Comparison of ENCODE assay signal across 15 cellular contexts in the genomic region with DNA sequence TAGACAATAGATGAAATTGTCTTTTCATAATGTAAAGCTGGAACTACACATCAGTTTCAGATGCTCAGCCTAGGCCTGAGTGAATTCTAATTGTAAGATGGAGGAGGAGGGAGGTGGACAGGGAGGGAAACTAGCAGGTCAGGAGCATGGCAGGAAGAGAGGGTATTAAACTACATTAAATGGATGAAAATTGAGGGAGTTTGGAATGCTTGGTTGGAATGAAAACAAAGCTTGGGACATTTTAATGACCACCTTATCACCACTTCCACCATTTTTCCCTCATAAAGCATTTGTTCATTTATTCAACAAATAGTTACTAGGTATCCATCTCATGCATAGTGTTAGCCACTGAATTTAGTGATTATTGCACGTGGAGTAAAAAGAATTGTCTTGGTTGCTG.
"Had no signal": no experiment of that assay in that cellular context is flagged by ENCODE, and none has a peak within 500 bp of the region (broad histone marks: within the 10 kb centered on the region; RNA-seq: fewer than 3 reads in every experiment).

No MANE protein-coding gene starts in this region.

- H3K27ac ChIP-seq: ascending aorta, left ventricle myocardium inferior had no signal

- H3K9me3 Mint-ChIP-seq: activated naive CD4-positive, alpha-beta T cell treated with anti-CD3 and anti-CD28 coated beads, Interleukin-2, amount 10 ng/mL, durations not matched to agents 7 days and 5 days; activated T-helper 2 cell treated with anti-CD3 and anti-CD28 coated beads, Interferon-gamma antibody, Interleukin-2, Interleukin-4, amounts not matched to agents 10 μg/mL and 5 μg/mL and 100 μg/mL, durations not matched to agents 14 hours and 24 hours and 36 hours; naive thymus-derived CD4-positive, alpha-beta T cell had no signal

- H3K36me3 ChIP-seq: ascending aorta, left ventricle myocardium inferior, transverse colon had no signal

- H3K4me1 ChIP-seq: ascending aorta, left ventricle myocardium inferior, transverse colon had no signal

- H3K4me3 ChIP-seq: ascending aorta, left ventricle myocardium inferior, mucosa of descending colon, transverse colon had no signal

- H3K9me3 ChIP-seq: ascending aorta, left ventricle myocardium inferior, mucosa of descending colon, transverse colon had no signal

- DNase-seq: activated CD4-positive, alpha-beta T cell treated with anti-CD3 and anti-CD28 coated beads, Interleukin-2, amount 50 U/mL, for 4 hours; activated CD4-positive, CD25-positive, alpha-beta regulatory T cell treated with anti-CD3 and anti-CD28 coated beads, Interleukin-2, amount 50 U/mL, for 72 hours; activated naive CD4-positive, alpha-beta T cell treated with anti-CD3 and anti-CD28 coated beads, Interleukin-2, amount 10 ng/mL, durations not matched to agents 7 days and 5 days; dermis blood vessel endothelial cell; kidney; left ventricle myocardium inferior; mucosa of descending colon; naive thymus-derived CD4-positive, alpha-beta T cell; right cardiac atrium; small intestine; stimulated activated naive CD8-positive, alpha-beta T cell treated with anti-CD3 and anti-CD28 coated beads, Interleukin-15, Interleukin-2, amounts not matched to agents 100 U/mL and 50 U/mL, for 24 hours; T1000; transverse colon had no signal

- ATAC-seq: mucosa of descending colon; naive thymus-derived CD4-positive, alpha-beta T cell; right cardiac atrium; stimulated activated naive CD8-positive, alpha-beta T cell treated with anti-CD3 and anti-CD28 coated beads, Interleukin-15, Interleukin-2, amounts not matched to agents 100 U/mL and 50 U/mL, for 24 hours had no signal

- H3K4me3 Mint-ChIP-seq: activated naive CD4-positive, alpha-beta T cell treated with anti-CD3 and anti-CD28 coated beads, Interleukin-2, amount 10 ng/mL, durations not matched to agents 7 days and 5 days; naive thymus-derived CD4-positive, alpha-beta T cell had no signal

- H3K27me3 Mint-ChIP-seq: activated naive CD4-positive, alpha-beta T cell treated with anti-CD3 and anti-CD28 coated beads, Interleukin-2, amount 10 ng/mL, durations not matched to agents 7 days and 5 days; naive thymus-derived CD4-positive, alpha-beta T cell had no signal

- H3K27ac Mint-ChIP-seq: activated naive CD4-positive, alpha-beta T cell treated with anti-CD3 and anti-CD28 coated beads, Interleukin-2, amount 10 ng/mL, durations not matched to agents 7 days and 5 days; activated T-helper 2 cell treated with anti-CD3 and anti-CD28 coated beads, Interferon-gamma antibody, Interleukin-2, Interleukin-4, amounts not matched to agents 10 μg/mL and 5 μg/mL and 100 μg/mL, durations not matched to agents 14 hours and 24 hours and 36 hours; naive thymus-derived CD4-positive, alpha-beta T cell had no signal

- H3K4me1 Mint-ChIP-seq: activated naive CD4-positive, alpha-beta T cell treated with anti-CD3 and anti-CD28 coated beads, Interleukin-2, amount 10 ng/mL, durations not matched to agents 7 days and 5 days had no signal

- H3K36me3 Mint-ChIP-seq: activated naive CD4-positive, alpha-beta T cell treated with anti-CD3 and anti-CD28 coated beads, Interleukin-2, amount 10 ng/mL, durations not matched to agents 7 days and 5 days had no signal

- H3K27me3 ChIP-seq: ascending aorta, transverse colon had no signal
